ENCODE assay signal across 1 cellular context in the genomic region with DNA sequence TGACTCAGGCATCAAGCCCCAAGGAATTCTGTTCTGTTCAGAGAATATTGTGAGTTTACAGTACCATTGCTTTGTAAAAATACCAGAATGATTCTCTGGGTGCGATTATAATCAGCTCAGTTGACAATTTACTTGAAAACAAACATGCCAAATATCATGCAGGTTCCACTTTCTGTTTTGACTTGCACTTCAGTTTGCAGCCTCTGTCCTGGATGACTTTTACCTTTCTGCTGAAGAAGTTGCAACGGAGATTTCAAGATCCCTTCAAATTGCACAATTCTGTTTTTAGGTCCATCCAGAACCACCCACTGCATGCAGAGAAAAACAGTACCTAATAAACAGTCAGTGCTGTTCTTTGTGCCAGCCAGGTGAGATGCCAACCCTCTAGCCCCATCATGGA.
TF ChIP-seq lines count a peak whose summit lies in the region.

No MANE protein-coding gene starts in this region.

TF ChIP-seq in HepG2, 621 proteins besides CTCF, POLR2A, EP300 and RAD21:
- no peak for TF ChIP-seq FOSL2 (CRISPR knock-in tag; IDR thresholded peaks at IDR 0.05)
- TF ChIP-seq ZNF3 (CRISPR knock-in tag; IDR thresholded peaks at IDR 0.05): no peak
- TF ChIP-seq CEBPB (IDR thresholded peaks at IDR 0.05; ENCODE audit: borderline replicate concordance, low read depth, low read length): peak; percentile 39; the same call in 1 of the 2 replicates
TF ChIP-seq in HepG2: peak in this region for 1.
